9 cellular contexts compared by ENCODE assay signal in the genomic region with DNA sequence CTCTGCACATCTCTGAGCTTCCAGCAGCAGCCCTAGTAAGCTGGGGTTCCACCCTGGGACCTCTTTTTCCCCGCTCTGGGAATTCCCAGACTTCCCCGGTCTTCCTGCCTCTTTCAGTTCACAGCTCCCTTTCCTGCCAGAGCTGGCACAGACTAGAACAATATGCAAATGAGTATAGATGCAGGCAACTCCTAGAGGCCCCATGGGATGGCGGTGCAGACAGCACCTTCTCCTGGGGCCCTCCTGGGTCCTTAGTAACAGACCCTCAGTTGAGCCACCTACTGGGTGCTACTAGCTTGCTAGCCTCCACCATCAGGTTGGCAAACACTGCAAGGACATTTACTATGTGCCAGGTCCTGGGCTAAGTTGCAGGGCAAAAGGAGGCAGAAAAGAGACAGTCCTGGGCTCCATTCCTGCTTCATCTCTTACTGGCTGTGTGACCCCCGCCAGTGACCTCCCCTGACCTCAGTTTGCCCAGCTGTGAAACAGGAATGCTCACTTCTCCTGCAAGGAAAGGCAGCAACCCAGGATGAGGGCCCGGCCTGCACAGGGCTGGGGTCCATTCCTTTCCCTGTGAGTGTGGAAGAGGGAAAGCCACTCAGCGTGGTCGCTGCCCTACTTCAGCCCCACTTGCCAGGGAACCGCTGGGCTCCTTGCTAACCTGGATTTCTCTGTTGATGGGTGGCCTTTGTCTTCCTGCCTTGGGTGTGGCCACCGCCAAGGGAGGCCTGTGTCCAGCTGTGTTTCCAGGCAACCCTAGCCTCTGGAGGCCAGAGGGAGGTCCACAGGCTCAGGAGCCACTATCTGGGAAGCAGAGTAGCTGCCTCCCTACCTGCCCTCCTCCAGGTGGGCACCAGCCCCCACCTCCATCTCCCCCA. TPM values are rescaled to one million over a fixed set of nuclear protein-coding genes. Genes with fewer than 3 reads are reported as not detected.
DNase-seq lines count a peak whose midpoint lies in the region; ATAC-seq and TF ChIP-seq lines count a peak whose summit lies in the region.
"Had no signal": no experiment of that assay in that cellular context is flagged by ENCODE, and none has a peak within 500 bp of the region (broad histone marks: within the 10 kb centered on the region; RNA-seq: fewer than 3 reads in every experiment).

No MANE protein-coding gene starts in this region.

- peaks cover 54 to 95% (median 60%) of the 10 kb centered on the region in 3 donors for H3K4me1 Mint-ChIP-seq in CD8-positive, alpha-beta memory T cell
- H3K4me1 Mint-ChIP-seq in chondrocyte (ENCODE audit: low read depth) = peaks cover 42% of the 10 kb centered on the region
- peaks cover 53% of the 10 kb centered on the region for H3K4me1 Mint-ChIP-seq in nephron

- peaks cover 4% of the 10 kb centered on the region for H3K79me2 ChIP-seq in mesendoderm (ENCODE audit: control insufficient read depth, insufficient read depth, low read length)

- H3K27ac Mint-ChIP-seq in CD8-positive, alpha-beta memory T cell = peak overlapping the region in 6 of 8 donors; percentile 54 to 96 (median 85)
- peak overlapping the region; percentile 70 for H3K27ac Mint-ChIP-seq in chondrocyte (ENCODE audit: unreplicated experiment)
- peak overlapping the region; percentile 61 to 83 (median 65) for H3K27ac Mint-ChIP-seq in nephron

- no peak overlapping the region for H3K18ac ChIP-seq in mesendoderm (ENCODE audit: low read length)

- H3K4me2 ChIP-seq in mesendoderm (ENCODE audit: low read length) = no peak overlapping the region

- no peak overlapping the region for H3K4me3 ChIP-seq in CD8-positive, alpha-beta memory T cell (ENCODE audit: low read length)
- no peak overlapping the region for H3K4me3 ChIP-seq in mesendoderm (ENCODE audit: low read length)
- H3K4me3 ChIP-seq: sigmoid colon had no signal

- peaks cover 23% of the 10 kb centered on the region for H3K79me1 ChIP-seq in mesendoderm (ENCODE audit: low read length)

- CTCF ChIA-PET in CD8-positive, alpha-beta memory T cell (lab: Charles Lee) = interaction anchor here (1.4 to 5.3 kb wide), 4 partner anchors 10 to 32 kb away, joined by 3 to 31 read pairs (median 8); no protein-coding TSS in a partner anchor

- no peak overlapping the region for H3K27ac ChIP-seq in CD8-positive, alpha-beta memory T cell (ENCODE audit: low read depth, low read length)
- no peak overlapping the region for H3K27ac ChIP-seq in mesendoderm (ENCODE audit: low read depth, low read length)

- H3K56ac ChIP-seq in mesendoderm (ENCODE audit: low read length) = no peak overlapping the region

- POLR2A ChIA-PET in CD8-positive, alpha-beta memory T cell (lab: Charles Lee) = no interaction called here

- H2BK120ac ChIP-seq in mesendoderm (ENCODE audit: low read depth, low read length) = no peak overlapping the region

- no peak overlapping the region for H3K4ac ChIP-seq in mesendoderm (ENCODE audit: low read depth, low read length)

- H3K36me3 Mint-ChIP-seq in CD8-positive, alpha-beta memory T cell = peaks cover 0 to 6% (median 0%) of the 10 kb centered on the region in 3 donors
- H3K36me3 Mint-ChIP-seq in chondrocyte (ENCODE audit: low read depth) (no peaks in the 10 kb centered on the region), nephron (ENCODE audit: low read depth) (no peaks in the 10 kb centered on the region)

- no CpG with 5 or more reads among the region's 9 CpGs for WGBS in mesendoderm (ENCODE audit: extremely low coverage, insufficient coverage, low lambda C conversion rate)

- H3K36me3 ChIP-seq in CD8-positive, alpha-beta memory T cell (ENCODE audit: insufficient read depth, low read length) = no peaks in the 10 kb centered on the region
- H3K36me3 ChIP-seq in mesendoderm (ENCODE audit: control insufficient read depth, insufficient read depth, low read length) = no peaks in the 10 kb centered on the region
- H3K36me3 ChIP-seq: sigmoid colon had no signal

- H3K27me3 Mint-ChIP-seq in CD8-positive, alpha-beta memory T cell = peaks cover 0 to 3% of the 10 kb centered on the region in 2 donors
- H3K27me3 Mint-ChIP-seq in chondrocyte (ENCODE audit: low read depth) = no peaks in the 10 kb centered on the region
- peaks cover 5% of the 10 kb centered on the region for H3K27me3 Mint-ChIP-seq in nephron (ENCODE audit: low read depth)

- H3K4me3 Mint-ChIP-seq in CD8-positive, alpha-beta memory T cell = peak overlapping the region in 4 of 7 donors; percentile 37 to 80 (median 42)
- no peak overlapping the region for H3K4me3 Mint-ChIP-seq in chondrocyte (ENCODE audit: unreplicated experiment)
- H3K4me3 Mint-ChIP-seq in nephron = peak overlapping the region in 1 of 3 experiments; percentile 6

- H3K4me1 ChIP-seq in CD8-positive, alpha-beta memory T cell (ENCODE audit: insufficient read depth, low read length) = peaks cover 42% of the 10 kb centered on the region
- no peaks in the 10 kb centered on the region for H3K4me1 ChIP-seq in mesendoderm (ENCODE audit: control insufficient read depth, low read depth, low read length)

- H3K9me3 ChIP-seq in CD8-positive, alpha-beta memory T cell (ENCODE audit: low read length) = no peaks in the 10 kb centered on the region
- H3K9me3 ChIP-seq: sigmoid colon had no signal

- H2BK15ac ChIP-seq in mesendoderm (replicated peaks; ENCODE audit: low read depth) = no peak overlapping the region

- no peaks in the 10 kb centered on the region for H3K27me3 ChIP-seq in CD8-positive, alpha-beta memory T cell (ENCODE audit: insufficient read depth, low read length, poor library complexity, severe bottlenecking)
- no peaks in the 10 kb centered on the region for H3K27me3 ChIP-seq in mesendoderm (ENCODE audit: insufficient read depth, low read length, poor library complexity)
- H3K27me3 ChIP-seq: sigmoid colon had no signal

- ATAC-seq in HG03442 (IDR thresholded peaks at IDR 0.05; ENCODE audit: unreplicated experiment) = peak; percentile 25
- no peak for ATAC-seq in GM21529 (IDR thresholded peaks at IDR 0.05; ENCODE audit: unreplicated experiment)
- ATAC-seq in HG03025 (IDR thresholded peaks at IDR 0.05; ENCODE audit: low FRiP score, unreplicated experiment) = no peak

- H3K23ac ChIP-seq in mesendoderm (ENCODE audit: low read length) = no peak overlapping the region

- DNase-seq in CD8-positive, alpha-beta memory T cell = no peak
- no peak for DNase-seq in chondrocyte (ENCODE audit: low spot score)
- no peak for DNase-seq in NCI-H128 (lab: John Stamatoyannopoulos, UW; ENCODE audit: unreplicated experiment)
- no peak for DNase-seq in mesendoderm
- DNase-seq: sigmoid colon had no signal

- H4K5ac ChIP-seq in mesendoderm (ENCODE audit: low read length) = no peak overlapping the region

- H2AK5ac ChIP-seq in mesendoderm (ENCODE audit: low read length) = no peak overlapping the region

- no peak for TF ChIP-seq CTCF in chondrocyte (IDR thresholded peaks at IDR 0.05)
- TF ChIP-seq CTCF in nephron (IDR thresholded peaks at IDR 0.05; ENCODE audit: unreplicated experiment in 3 of 3) = no peak

- H4K8ac ChIP-seq in mesendoderm (ENCODE audit: low read depth, low read length) = no peak overlapping the region

- no peaks in the 10 kb centered on the region for H3K9me3 Mint-ChIP-seq in CD8-positive, alpha-beta memory T cell
- H3K9me3 Mint-ChIP-seq in chondrocyte (ENCODE audit: low read depth) = no peaks in the 10 kb centered on the region
- H3K9me3 Mint-ChIP-seq in nephron = no peaks in the 10 kb centered on the region

- no peak overlapping the region for H2BK5ac ChIP-seq in mesendoderm (ENCODE audit: low read length)

- H3K9ac ChIP-seq in mesendoderm (ENCODE audit: low read length) = no peak overlapping the region

RNA-seq across cellular contexts. Expression of gene RELT, which starts 7.3 kb away (rescaled TPM):
- total RNA-seq in CD8-positive, alpha-beta memory T cell = 10 to 100 TPM; 23.4 TPM
- polyA plus RNA-seq in CD8-positive, alpha-beta memory T cell = 7.5 TPM
- 3.5 to 4.5 TPM (median 3.5 TPM) in 3 replicates for total RNA-seq in chondrocyte
- 2.8 TPM for polyA plus RNA-seq in mesendoderm (2013, experiment 1 of 2)
- 3.0 TPM for polyA plus RNA-seq in mesendoderm (2013, experiment 2 of 2)
